Comparison of ENCODE assay signal across 19 cellular contexts in the genomic region with DNA sequence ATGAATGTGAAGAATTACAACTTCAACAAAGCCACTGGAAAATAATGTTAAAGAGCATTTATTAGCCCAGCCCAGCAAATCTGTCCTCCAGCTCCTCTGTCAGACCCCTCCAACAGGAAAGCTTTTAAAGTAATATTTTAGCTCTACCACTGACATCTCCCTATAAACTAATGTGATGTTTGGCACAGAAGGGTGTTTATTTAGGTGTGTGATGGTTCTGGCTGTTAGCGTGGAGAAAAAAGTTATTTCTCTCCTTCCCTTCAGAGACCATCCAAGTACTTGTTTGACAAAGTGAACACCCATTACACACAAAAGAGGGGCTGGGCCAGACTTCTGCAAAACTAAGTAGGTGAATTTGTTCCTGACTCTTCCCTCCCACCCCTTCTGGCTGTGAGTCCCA.
DNase-seq lines count a peak whose midpoint lies in the region; FAIRE-seq and TF ChIP-seq lines count a peak whose summit lies in the region.
"Had no signal": no experiment of that assay in that cellular context is flagged by ENCODE, and none has a peak within 500 bp of the region (broad histone marks: within the 10 kb centered on the region; RNA-seq: fewer than 3 reads in every experiment).

No MANE protein-coding gene starts in this region.

- no peak overlapping the region for H3K9ac ChIP-seq in muscle layer of colon (ENCODE audit: low read length)
- H3K9ac ChIP-seq in rectal smooth muscle tissue (ENCODE audit: low read length), result no peak overlapping the region
- H3K9ac ChIP-seq: BLaER1 had no signal

- H3K4me1 ChIP-seq in muscle layer of colon (ENCODE audit: insufficient read depth, low read length), result peaks cover 59% of the 10 kb centered on the region
- peaks cover 47% of the 10 kb centered on the region for H3K4me1 ChIP-seq in rectal smooth muscle tissue (ENCODE audit: control insufficient read depth, insufficient read depth, low read length)
- H3K4me1 ChIP-seq: BLaER1, Caco-2 had no signal

- no peaks in the 10 kb centered on the region for H3K9me3 ChIP-seq in muscle layer of colon (ENCODE audit: low read length)
- H3K9me3 ChIP-seq: BLaER1, Caco-2 had no signal

- no peaks in the 10 kb centered on the region for H3K36me3 ChIP-seq in muscle layer of colon (ENCODE audit: insufficient read depth, low read length)
- no peaks in the 10 kb centered on the region for H3K36me3 ChIP-seq in rectal smooth muscle tissue (ENCODE audit: control insufficient read depth, insufficient read depth, low read length)
- H3K36me3 ChIP-seq: BLaER1 had no signal

- H3K27ac ChIP-seq in muscle layer of colon (ENCODE audit: low read depth, low read length) (peak overlapping the region; percentile 65), rectal smooth muscle tissue (ENCODE audit: low read depth, low read length) (peak overlapping the region; percentile 63)
- H3K27ac ChIP-seq: BLaER1 had no signal

- no peaks in the 10 kb centered on the region for H3K27me3 ChIP-seq in muscle layer of colon (ENCODE audit: control insufficient read depth in 1 of 2, insufficient read depth in 2 of 2, low read length in 2 of 2)
- H3K27me3 ChIP-seq in rectal smooth muscle tissue (ENCODE audit: control insufficient read depth, insufficient read depth, low read length), result no peaks in the 10 kb centered on the region
- H3K27me3 ChIP-seq: BLaER1 had no signal

- DNase-seq in H54 (ENCODE audit: insufficient read length, low spot score) (no peak), astrocyte of the spinal cord (ENCODE audit: low read depth, low spot score) (peak; percentile 43), NCI-H1930 (lab: John Stamatoyannopoulos, UW) (no peak), activated gamma-delta T cell (lab: John Stamatoyannopoulos, UW) (no peak), dermis blood vessel endothelial cell (no peak), ecto neural progenitor cell (ENCODE audit: low spot score) (no peak)
- DNase-seq: 8988T; AML-193; Caco-2; CD8-positive, alpha-beta memory T cell; DMS53; GF-D8; HCEC 1CT had no signal

- in situ Hi-C loops in astrocyte of the spinal cord (cut with HindIII; ENCODE audit: low sequenced_read_pairs), result no loop called here

- no peak for TF ChIP-seq POLR2A in H54 (IDR thresholded peaks at IDR 0.05; ENCODE audit: low read depth, low read length)

- peak; percentile 60 for FAIRE-seq in H54 (lab: Jason Lieb, UNC)
- FAIRE-seq: GM19239, H1, HepG2 had no signal

- no peak overlapping the region for H3K4me3 ChIP-seq in astrocyte of the spinal cord (ENCODE audit: low read depth, low read length)
- no peak overlapping the region for H3K4me3 ChIP-seq in muscle layer of colon (ENCODE audit: low read depth in 1 of 2, low read length in 2 of 2)
- H3K4me3 ChIP-seq in rectal smooth muscle tissue (ENCODE audit: low read length), result no peak overlapping the region
- H3K4me3 ChIP-seq: BLaER1 had no signal

- TF ChIP-seq CTCF in astrocyte of the spinal cord (IDR thresholded peaks at IDR 0.05; ENCODE audit: low read depth, low read length), result no peak
